19 cellular contexts compared by ENCODE assay signal in genomic region chrX:108437354-108437753, GRCh38. TPM values are rescaled to one million over a fixed set of nuclear protein-coding genes. Genes with fewer than 3 reads are reported as not detected.
DNase-seq lines count a peak whose midpoint lies in the region; ATAC-seq and TF ChIP-seq lines count a peak whose summit lies in the region.
"Had no signal": no experiment of that assay in that cellular context is flagged by ENCODE, and none has a peak within 500 bp of the region (broad histone marks: within the 10 kb centered on the region; RNA-seq: fewer than 3 reads in every experiment).

No MANE protein-coding gene starts in this region.

- no peak overlapping the region for H3K27ac ChIP-seq in AG04450 (ENCODE audit: low read depth, low read length)
- H3K27ac ChIP-seq in esophagus squamous epithelium = no peak overlapping the region
- no peak overlapping the region for H3K27ac ChIP-seq in effector memory CD4-positive, alpha-beta T cell (ENCODE audit: insufficient read depth, low read length, poor library complexity, severe bottlenecking)
- H3K27ac ChIP-seq: body of pancreas, epithelial cell of prostate, neutrophil, spleen, upper lobe of right lung had no signal

- no peaks in the 10 kb centered on the region for H3K36me3 ChIP-seq in esophagus squamous epithelium
- no peaks in the 10 kb centered on the region for H3K36me3 ChIP-seq in effector memory CD4-positive, alpha-beta T cell (ENCODE audit: control insufficient read depth, insufficient read depth, low read length)
- H3K36me3 ChIP-seq: neutrophil, spleen, upper lobe of right lung had no signal

- H3K4me3 ChIP-seq in AG04450 (ENCODE audit: low read depth, low read length) (peak overlapping the region; percentile 59), WI38 (ENCODE audit: low read depth, low read length) (peak overlapping the region; percentile 48), esophagus squamous epithelium (peak overlapping the region in 3 of 4 donors; percentile 38 to 59 (median 42))
- no peak overlapping the region for H3K4me3 ChIP-seq in effector memory CD4-positive, alpha-beta T cell (ENCODE audit: insufficient read depth, low read depth, low read length, poor library complexity, severe bottlenecking)
- H3K4me3 ChIP-seq: body of pancreas had no signal

- no peaks in the 10 kb centered on the region for H3K9me3 ChIP-seq in AG04450 (ENCODE audit: control insufficient read depth, insufficient read depth, low read length)
- no peaks in the 10 kb centered on the region for H3K9me3 ChIP-seq in esophagus squamous epithelium
- no peaks in the 10 kb centered on the region for H3K9me3 ChIP-seq in effector memory CD4-positive, alpha-beta T cell (ENCODE audit: control insufficient read depth, low read length)
- H3K9me3 ChIP-seq: body of pancreas, neutrophil, spleen, upper lobe of right lung had no signal

- H3K36me3 Mint-ChIP-seq in nephron progenitor cell (ENCODE audit: low read depth) = peaks cover 10% of the 10 kb centered on the region

- no peak for TF ChIP-seq POLR2A in esophagus squamous epithelium (IDR thresholded peaks at IDR 0.05)

- no peak overlapping the region for H3K27ac Mint-ChIP-seq in nephron progenitor cell
- H3K27ac Mint-ChIP-seq: activated CD4-positive, alpha-beta T cell treated with anti-CD3 and anti-CD28 coated beads, Interleukin-2, amount 10 ng/mL, durations not matched to agents 7 days and 5 days had no signal

- H3K27me3 Mint-ChIP-seq in nephron progenitor cell (ENCODE audit: low read depth, poor library complexity) = peaks cover 3% of the 10 kb centered on the region

- H3K4me3 Mint-ChIP-seq in nephron progenitor cell = peak overlapping the region; percentile 99
- H3K4me3 Mint-ChIP-seq: activated CD4-positive, alpha-beta T cell treated with anti-CD3 and anti-CD28 coated beads, Interleukin-2, amount 10 ng/mL, durations not matched to agents 7 days and 5 days had no signal

- H3K9me3 Mint-ChIP-seq in nephron progenitor cell = no peaks in the 10 kb centered on the region
- H3K9me3 Mint-ChIP-seq: activated CD4-positive, alpha-beta T cell treated with anti-CD3 and anti-CD28 coated beads, Interleukin-2, amount 10 ng/mL, durations not matched to agents 7 days and 5 days had no signal

- no peak for ATAC-seq in GM18861 (IDR thresholded peaks at IDR 0.05; ENCODE audit: unreplicated experiment)
- ATAC-seq: PC-3 had no signal

- H3K4me1 Mint-ChIP-seq in nephron progenitor cell = peaks cover 52% of the 10 kb centered on the region
- H3K4me1 Mint-ChIP-seq: activated CD4-positive, alpha-beta T cell treated with anti-CD3 and anti-CD28 coated beads, Interleukin-2, amount 10 ng/mL, durations not matched to agents 7 days and 5 days had no signal

- DNase-seq in AG04450 (ENCODE audit: low read depth, low spot score) (no peak), esophagus squamous epithelium (lab: John Stamatoyannopoulos, UW) (no peak), nephron progenitor cell (no peak), NCI-H1092 treated with DMSO at 0.1 percent for 48 hours (lab: John Stamatoyannopoulos, UW) (no peak), SHP77 treated with DMSO at 0.1 percent for 48 hours (lab: John Stamatoyannopoulos, UW) (no peak)
- no peak for DNase-seq in effector memory CD4-positive, alpha-beta T cell
- DNase-seq: activated CD4-positive, alpha-beta T cell treated with anti-CD3 and anti-CD28 coated beads, Interleukin-2, amount 10 ng/mL, durations not matched to agents 7 days and 5 days; islet precursor cell; NCI-H1048; NCI-H226; PC-3; spleen had no signal

- no peaks in the 10 kb centered on the region for H3K27me3 ChIP-seq in AG04450 (ENCODE audit: control insufficient read depth, insufficient read depth, low read length)
- no peaks in the 10 kb centered on the region for H3K27me3 ChIP-seq in esophagus squamous epithelium
- peaks cover 7% of the 10 kb centered on the region for H3K27me3 ChIP-seq in effector memory CD4-positive, alpha-beta T cell (replicated peaks; ENCODE audit: control insufficient read depth, insufficient read depth, low read length, poor library complexity, severe bottlenecking)
- H3K27me3 ChIP-seq: body of pancreas, upper lobe of right lung had no signal

- POLR2A ChIA-PET in AG04450 (lab: Yijun Ruan, JAX) = no interaction called here

- CTCF ChIA-PET in AG04450 (lab: Charles Lee) = no interaction called here

- no peak for TF ChIP-seq CTCF in AG04450 (IDR thresholded peaks at IDR 0.05; ENCODE audit: low read depth, low read length)
- no peak for TF ChIP-seq CTCF in WI38 (IDR thresholded peaks at IDR 0.05; ENCODE audit: low read depth, low read length)
- no peak for TF ChIP-seq CTCF in esophagus squamous epithelium (IDR thresholded peaks at IDR 0.05)
- no peak for TF ChIP-seq CTCF in nephron progenitor cell (IDR thresholded peaks at IDR 0.05)

- intact Hi-C loops in esophagus squamous epithelium (cut with DNase I) = no loop called here

- WGBS in esophagus squamous epithelium, 2 donors = 15 to 33% methylated on average over 8 of the region's 8 CpGs

- H3K4me1 ChIP-seq in esophagus squamous epithelium = peaks cover 0 to 20% (median 0%) of the 10 kb centered on the region in 3 donors
- no peaks in the 10 kb centered on the region for H3K4me1 ChIP-seq in effector memory CD4-positive, alpha-beta T cell (ENCODE audit: control insufficient read depth, insufficient read depth, low read length, poor library complexity, severe bottlenecking)
- H3K4me1 ChIP-seq: body of pancreas, spleen, upper lobe of right lung had no signal

RNA-seq across cellular contexts. Expression of gene COL4A6, which starts 0.9 kb away (rescaled TPM):
- polyA plus RNA-seq in AG04450 (2011; rRNA removed) = 19.9 and 20.2 TPM in 2 replicates
- 12.3 and 13.3 TPM in 2 replicates for polyA minus RNA-seq in AG04450 (2011; rRNA and poly(A)+ RNA removed)
- total RNA-seq in esophagus squamous epithelium = 1 to 10 TPM; 1.1 to 6.5 (median 2.9) TPM
- total RNA-seq: activated CD4-positive, alpha-beta T cell treated with anti-CD3 and anti-CD28 coated beads, Interleukin-2, amount 10 ng/mL, durations not matched to agents 7 days and 5 days; T-helper 1 cell treated with Interleukin-12 subunit alpha and Interleukin-12 subunit beta and Interleukin-4 antibody, amounts not matched to agents 30 ng/mL and 1 ng/mL, for 36 hours had no signal

RNA-seq across cellular contexts. Expression of gene COL4A5, which starts 2.3 kb away (rescaled TPM):
- polyA plus RNA-seq in AG04450 (2011; rRNA removed) = 123 and 145 TPM in 2 replicates
- polyA minus RNA-seq in AG04450 (2011; rRNA and poly(A)+ RNA removed) = 93.0 and 106 TPM in 2 replicates
- 10 to 100 TPM in 3 of 4 donors, 1 to 10 TPM in 1; 9.9 to 31.7 (median 13.9) TPM for total RNA-seq in esophagus squamous epithelium
- total RNA-seq: activated CD4-positive, alpha-beta T cell treated with anti-CD3 and anti-CD28 coated beads, Interleukin-2, amount 10 ng/mL, durations not matched to agents 7 days and 5 days; T-helper 1 cell treated with Interleukin-12 subunit alpha and Interleukin-12 subunit beta and Interleukin-4 antibody, amounts not matched to agents 30 ng/mL and 1 ng/mL, for 36 hours had no signal
